8 cellular contexts compared by ENCODE assay signal in genomic region chr10:100186813-100187212, GRCh38. TPM values are rescaled to one million over a fixed set of nuclear protein-coding genes. Genes with fewer than 3 reads are reported as not detected.
DNase-seq lines count a peak whose midpoint lies in the region; ATAC-seq and TF ChIP-seq lines count a peak whose summit lies in the region.

No MANE protein-coding gene starts in this region.

- 81% methylated on average over 14 of the region's 14 CpGs for WGBS in mesenchymal stem cell

- H3K14ac ChIP-seq in mesenchymal stem cell (ENCODE audit: low read length in 2 of 2), result peak overlapping the region in 1 of 2 experiments; percentile 23

- H3K27ac ChIP-seq in Peyer's patch, result peak overlapping the region; percentile 79 to 91 (median 84)
- no peak overlapping the region for H3K27ac ChIP-seq in brain microvascular endothelial cell
- H3K27ac ChIP-seq in mesenchymal stem cell (ENCODE audit: low read length, poor library complexity, severe bottlenecking), result no peak overlapping the region
- H3K27ac ChIP-seq in tibial artery, result peak overlapping the region; percentile 90 to 91

- DNase-seq in NCI-H1092 treated with DMSO at 0.1 percent for 48 hours (lab: John Stamatoyannopoulos, UW) (peak; percentile 5), NCI-H1092 (lab: John Stamatoyannopoulos, UW) (no peak), Peyer's patch (peak in 2 of 3 donors; percentile 17 to 48), brain microvascular endothelial cell (no peak), mesenchymal stem cell (peak; percentile 9), tibial artery (no peak)

- H3K27me3 ChIP-seq in Peyer's patch (no peaks in the 10 kb centered on the region), brain microvascular endothelial cell (replicated peaks) (no peaks in the 10 kb centered on the region), mesenchymal stem cell (ENCODE audit: control insufficient read depth in 1 of 2, insufficient read depth in 1 of 2, low read length in 2 of 2) (no peaks in the 10 kb centered on the region), tibial artery (no peaks in the 10 kb centered on the region)

- no peak overlapping the region for H2BK15ac ChIP-seq in mesenchymal stem cell (ENCODE audit: low read depth, poor library complexity, severe bottlenecking)

- H3K9me3 ChIP-seq in Peyer's patch (no peaks in the 10 kb centered on the region), mesenchymal stem cell (ENCODE audit: control insufficient read depth, low read length) (no peaks in the 10 kb centered on the region), tibial artery (no peaks in the 10 kb centered on the region)

- TF ChIP-seq CTCF in Peyer's patch (IDR thresholded peaks at IDR 0.05), result no peak
- no peak for TF ChIP-seq CTCF in brain microvascular endothelial cell (IDR thresholded peaks at IDR 0.05; ENCODE audit: low read depth, low read length, missing control alignments)
- no peak for TF ChIP-seq CTCF in tibial artery (IDR thresholded peaks at IDR 0.05)

- H2BK120ac ChIP-seq in mesenchymal stem cell (ENCODE audit: low read depth, low read length), result no peak overlapping the region

- in situ Hi-C loops in brain microvascular endothelial cell (cut with HindIII; ENCODE audit: low pct_ligation_motif_present, low sequenced_read_pairs), result no loop called here

- H2AK5ac ChIP-seq in mesenchymal stem cell (ENCODE audit: low read length, severe bottlenecking), result peak overlapping the region; percentile 8

- H2AFZ ChIP-seq in mesenchymal stem cell (ENCODE audit: low read depth, low read length), result no peak overlapping the region

- H3K23ac ChIP-seq in mesenchymal stem cell (ENCODE audit: low read length in 2 of 2), result peak overlapping the region in 1 of 2 experiments; percentile 59

- H3K4me3 ChIP-seq in Peyer's patch, result peak overlapping the region; percentile 63 to 90 (median 84)
- H3K4me3 ChIP-seq in brain microvascular endothelial cell (ENCODE audit: low read depth, low read length), result peak overlapping the region; percentile 88
- H3K4me3 ChIP-seq in mesenchymal stem cell (ENCODE audit: insufficient read depth in 1 of 2, low read depth in 1 of 2, low read length in 2 of 2), result peak overlapping the region in 1 of 2 experiments; percentile 99
- peak overlapping the region; percentile 85 to 98 for H3K4me3 ChIP-seq in tibial artery

- H3K4me1 ChIP-seq in Peyer's patch (peaks cover 0 to 38% (median 7%) of the 10 kb centered on the region in 4 donors), mesenchymal stem cell (ENCODE audit: control insufficient read depth, insufficient read depth, low read depth, low read length) (peaks cover 6% of the 10 kb centered on the region), tibial artery (peaks cover 0 to 29% (median 11%) of the 10 kb centered on the region in 4 donors)

- H3K36me3 ChIP-seq in Peyer's patch, result peaks cover 0 to 21% (median 0%) of the 10 kb centered on the region in 3 donors
- H3K36me3 ChIP-seq in brain microvascular endothelial cell (replicated peaks), result peaks cover 12% of the 10 kb centered on the region
- H3K36me3 ChIP-seq in mesenchymal stem cell (ENCODE audit: control insufficient read depth in 1 of 2, insufficient read depth in 2 of 2, low read depth in 1 of 2, low read length in 2 of 2), result peaks cover 8 to 48% of the 10 kb centered on the region in 2 experiments
- peaks cover 15 to 32% (median 22%) of the 10 kb centered on the region in 3 donors for H3K36me3 ChIP-seq in tibial artery

- peak overlapping the region in 1 of 2 experiments; percentile 63 for H2BK12ac ChIP-seq in mesenchymal stem cell (ENCODE audit: low read length in 2 of 2)

- peak overlapping the region; percentile 2 for H4K91ac ChIP-seq in mesenchymal stem cell (ENCODE audit: low read length)

- H3K4ac ChIP-seq in mesenchymal stem cell (ENCODE audit: low read depth in 1 of 2, low read length in 2 of 2), result peak overlapping the region in 1 of 2 experiments; percentile 71

- H3K18ac ChIP-seq in mesenchymal stem cell (ENCODE audit: low read depth in 1 of 2, low read length in 2 of 2), result peak overlapping the region in 1 of 2 experiments; percentile 56

- peak overlapping the region; percentile 66 for H3K4me2 ChIP-seq in mesenchymal stem cell (ENCODE audit: low read length, poor library complexity, severe bottlenecking)

- H4K8ac ChIP-seq in mesenchymal stem cell (ENCODE audit: low read length), result peak overlapping the region; percentile 5

- ATAC-seq in HG03457 (IDR thresholded peaks at IDR 0.05; ENCODE audit: unreplicated experiment) (no peak), HG03045 (IDR thresholded peaks at IDR 0.05; ENCODE audit: unreplicated experiment) (no peak)

- intact Hi-C loops in tibial artery (cut with DNase I; ENCODE audit: low total_unique reads), result no loop called here

- no peak for TF ChIP-seq POLR2A in Peyer's patch (IDR thresholded peaks at IDR 0.05)

- H3K9ac ChIP-seq in mesenchymal stem cell (ENCODE audit: low read length), result peak overlapping the region; percentile 95

- H2BK5ac ChIP-seq in mesenchymal stem cell (ENCODE audit: low read depth, low read length, poor library complexity, severe bottlenecking), result no peak overlapping the region

- peaks cover 10% of the 10 kb centered on the region for H3K79me1 ChIP-seq in mesenchymal stem cell (replicated peaks; ENCODE audit: low read length, poor library complexity, severe bottlenecking)

RNA-seq across cellular contexts. Expression of gene ERLIN1, which starts 1.0 kb away (rescaled TPM):
- total RNA-seq in Peyer's patch, result 10 to 100 TPM in 3 of 4 donors, 1 to 10 TPM in 1; 5.8 to 28.7 (median 26.3) TPM
- 38.5 TPM for polyA plus RNA-seq in mesenchymal stem cell (2013, experiment 1 of 2)
- polyA plus RNA-seq in mesenchymal stem cell (2013, experiment 2 of 2), result 39.0 TPM

RNA-seq across cellular contexts. Expression of gene CHUK, which starts 42.6 kb away (rescaled TPM):
- total RNA-seq in Peyer's patch, result 10 to 100 TPM; 12.7 to 26.4 (median 24.8) TPM
- 11.0 TPM for polyA plus RNA-seq in mesenchymal stem cell (2013, experiment 1 of 2)
- 11.6 TPM for polyA plus RNA-seq in mesenchymal stem cell (2013, experiment 2 of 2)

Comparison
In these comparisons a context has a peak if more than half of its experiments do, and no peak if none do; other contexts are left out.
1. DNase-seq: peak in NCI-H1092 treated with DMSO at 0.1 percent for 48 hours (single experiment), Peyer's patch (2 of 3) and mesenchymal stem cell (single experiment); none in NCI-H1092 (single experiment), brain microvascular endothelial cell (single experiment) and tibial artery (0 of 2).
2. H3K27ac ChIP-seq: peak in Peyer's patch (4 of 4) and tibial artery (2 of 2); none in brain microvascular endothelial cell (single experiment) and mesenchymal stem cell (single experiment).